26 cellular contexts compared by ENCODE assay signal in genomic region chr15:83153288-83153687, GRCh38. TPM values are rescaled to one million over a fixed set of nuclear protein-coding genes. Genes with fewer than 3 reads are reported as not detected.
"Had no signal": no experiment of that assay in that cellular context is flagged by ENCODE, and none has a peak within 500 bp of the region (broad histone marks: within the 10 kb centered on the region; RNA-seq: fewer than 3 reads in every experiment).

No MANE protein-coding gene starts in this region.

- H3K4me1 ChIP-seq: ascending aorta, colonic mucosa, esophagus squamous epithelium, gastroesophageal sphincter, heart left ventricle, neural progenitor cell, sigmoid colon, tibial artery had no signal

- H3K4me1 Mint-ChIP-seq: central memory CD8-positive, alpha-beta T cell; neural progenitor cell had no signal

- H3K27ac Mint-ChIP-seq: activated naive CD4-positive, alpha-beta T cell treated with anti-CD3 and anti-CD28 coated beads, Interleukin-2, amount 50 U/mL, for 72 hours; effector memory CD8-positive, alpha-beta T cell; naive thymus-derived CD4-positive, alpha-beta T cell; neural progenitor cell; progenitor cell of endocrine pancreas; T-helper 1 cell treated with Interleukin-12 subunit alpha and Interleukin-12 subunit beta and Interleukin-4 antibody, amounts not matched to agents 30 μg/mL and 1 μg/mL, for 36 hours had no signal

- H3K4me2 ChIP-seq: neural progenitor cell had no signal

- H3K27ac ChIP-seq: ascending aorta, brain microvascular endothelial cell, colonic mucosa, dorsolateral prefrontal cortex, esophagus squamous epithelium, gastroesophageal sphincter, heart left ventricle, neural progenitor cell, sigmoid colon, tibial artery had no signal

- ATAC-seq: activated naive CD4-positive, alpha-beta T cell treated with anti-CD3 and anti-CD28 coated beads, Interleukin-2, amount 50 U/mL, for 72 hours; effector memory CD8-positive, alpha-beta T cell; gastroesophageal sphincter; heart left ventricle; left lobe of liver; naive thymus-derived CD4-positive, alpha-beta T cell; stimulated activated naive CD8-positive, alpha-beta T cell treated with anti-CD3 and anti-CD28 coated beads, Interleukin-15, Interleukin-2, amounts not matched to agents 100 U/mL and 50 U/mL, for 24 hours; WTC11 had no signal

- DNase-seq: activated gamma-delta T cell treated with Interleukin-2 at 50 U/mL for 16 hours; activated T-cell treated with anti-CD3 and anti-CD28 coated beads, Interleukin-2, amount 50 U/mL, for 1 hour; brain microvascular endothelial cell; colonic mucosa; dorsolateral prefrontal cortex; effector memory CD8-positive, alpha-beta T cell; esophagus squamous epithelium; heart left ventricle; naive thymus-derived CD4-positive, alpha-beta T cell; retina; sigmoid colon; stimulated activated CD4-positive, alpha-beta T cell treated with anti-CD3 and anti-CD28 coated beads, Interleukin-4, amount 100 ng/mL, for 4 hours; stimulated activated naive CD8-positive, alpha-beta T cell treated with anti-CD3 and anti-CD28 coated beads, Interleukin-15, Interleukin-2, amounts not matched to agents 100 U/mL and 50 U/mL, for 24 hours; substantia nigra; T1000; tibial artery had no signal

- H3K36me3 ChIP-seq: colonic mucosa had no signal

- H3K9me3 Mint-ChIP-seq: activated naive CD4-positive, alpha-beta T cell treated with anti-CD3 and anti-CD28 coated beads, Interleukin-2, amount 50 U/mL, for 72 hours; central memory CD8-positive, alpha-beta T cell; effector memory CD8-positive, alpha-beta T cell; neural progenitor cell; T-helper 1 cell treated with Interleukin-12 subunit alpha and Interleukin-12 subunit beta and Interleukin-4 antibody, amounts not matched to agents 30 μg/mL and 1 μg/mL, for 36 hours; WTC11 had no signal

- H3K27me3 ChIP-seq: ascending aorta, brain microvascular endothelial cell, colonic mucosa, dorsolateral prefrontal cortex, esophagus squamous epithelium, gastroesophageal sphincter, heart left ventricle, neural progenitor cell, sigmoid colon, tibial artery had no signal

- H3K4me3 Mint-ChIP-seq: central memory CD8-positive, alpha-beta T cell; effector memory CD8-positive, alpha-beta T cell; naive thymus-derived CD4-positive, alpha-beta T cell; neural progenitor cell; T-helper 1 cell treated with Interleukin-12 subunit alpha and Interleukin-12 subunit beta and Interleukin-4 antibody, amounts not matched to agents 30 μg/mL and 1 μg/mL, for 36 hours; WTC11 had no signal

- H2AFZ ChIP-seq: neural progenitor cell had no signal

- H3K27me3 Mint-ChIP-seq: progenitor cell of endocrine pancreas had no signal

- H3K4me3 ChIP-seq: ascending aorta, colonic mucosa, dorsolateral prefrontal cortex, esophagus squamous epithelium, gastroesophageal sphincter, heart left ventricle, lung, neural progenitor cell, sigmoid colon, tibial artery had no signal

- H3K36me3 Mint-ChIP-seq: activated naive CD4-positive, alpha-beta T cell treated with anti-CD3 and anti-CD28 coated beads, Interleukin-2, amount 50 U/mL, for 72 hours had no signal

- H3K9ac ChIP-seq: neural progenitor cell had no signal

- H3K9me3 ChIP-seq: ascending aorta, colonic mucosa, esophagus squamous epithelium, gastroesophageal sphincter, heart left ventricle, sigmoid colon, tibial artery had no signal

RNA-seq across cellular contexts. Expression of gene TM6SF1, which starts 45.8 kb away (rescaled TPM):
- total RNA-seq: progenitor cell of endocrine pancreas had no signal
